ENCODE assay signal across 8 cellular contexts in the genomic region with DNA sequence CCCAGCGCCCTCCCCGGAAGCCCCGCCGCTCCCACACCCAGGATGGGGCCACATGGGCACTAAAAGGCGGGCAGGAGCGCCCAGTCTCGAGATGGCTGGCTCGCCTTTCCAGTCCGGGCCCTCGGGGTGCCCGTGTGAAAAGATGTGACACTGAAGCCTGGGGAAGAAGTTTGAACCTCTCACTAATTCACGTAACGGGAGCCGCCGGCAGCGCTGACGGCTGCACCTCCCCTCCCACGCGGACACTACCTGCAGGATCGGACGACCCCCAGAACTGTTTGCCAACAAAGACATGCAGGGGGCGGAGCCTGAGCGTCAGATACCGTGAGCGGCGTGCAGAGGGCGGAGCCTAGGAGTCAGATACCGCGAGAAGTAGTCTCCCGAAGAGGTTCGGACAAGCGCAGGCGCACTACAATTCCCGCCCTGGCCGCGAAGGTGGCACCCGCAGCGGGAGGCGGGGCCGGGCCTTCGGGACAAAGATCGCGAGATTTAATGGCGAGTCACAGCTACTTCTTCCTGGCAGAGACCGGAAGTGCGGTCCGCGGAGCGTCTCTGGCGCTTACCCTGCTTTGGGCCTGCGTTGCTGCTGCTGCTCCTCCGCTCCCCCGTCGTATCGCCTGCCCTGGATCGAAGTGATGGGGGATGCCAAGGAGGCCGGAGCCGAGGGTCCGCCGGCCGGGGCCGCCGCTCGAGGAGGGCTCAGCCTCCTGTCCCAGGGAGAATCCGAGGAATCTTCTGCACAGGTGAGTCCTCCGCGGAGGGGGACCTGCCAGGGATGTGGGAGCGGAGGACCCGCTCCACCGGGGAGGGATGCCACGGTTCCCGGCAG. TPM values are rescaled to one million over a fixed set of nuclear protein-coding genes. Genes with fewer than 3 reads are reported as not detected.
A peak's percentile ranks its signal among the peaks of the same experiment; 100 is the strongest.
DNase-seq lines count a peak whose midpoint lies in the region; ATAC-seq and TF ChIP-seq lines count a peak whose summit lies in the region.

A gene with protein sequence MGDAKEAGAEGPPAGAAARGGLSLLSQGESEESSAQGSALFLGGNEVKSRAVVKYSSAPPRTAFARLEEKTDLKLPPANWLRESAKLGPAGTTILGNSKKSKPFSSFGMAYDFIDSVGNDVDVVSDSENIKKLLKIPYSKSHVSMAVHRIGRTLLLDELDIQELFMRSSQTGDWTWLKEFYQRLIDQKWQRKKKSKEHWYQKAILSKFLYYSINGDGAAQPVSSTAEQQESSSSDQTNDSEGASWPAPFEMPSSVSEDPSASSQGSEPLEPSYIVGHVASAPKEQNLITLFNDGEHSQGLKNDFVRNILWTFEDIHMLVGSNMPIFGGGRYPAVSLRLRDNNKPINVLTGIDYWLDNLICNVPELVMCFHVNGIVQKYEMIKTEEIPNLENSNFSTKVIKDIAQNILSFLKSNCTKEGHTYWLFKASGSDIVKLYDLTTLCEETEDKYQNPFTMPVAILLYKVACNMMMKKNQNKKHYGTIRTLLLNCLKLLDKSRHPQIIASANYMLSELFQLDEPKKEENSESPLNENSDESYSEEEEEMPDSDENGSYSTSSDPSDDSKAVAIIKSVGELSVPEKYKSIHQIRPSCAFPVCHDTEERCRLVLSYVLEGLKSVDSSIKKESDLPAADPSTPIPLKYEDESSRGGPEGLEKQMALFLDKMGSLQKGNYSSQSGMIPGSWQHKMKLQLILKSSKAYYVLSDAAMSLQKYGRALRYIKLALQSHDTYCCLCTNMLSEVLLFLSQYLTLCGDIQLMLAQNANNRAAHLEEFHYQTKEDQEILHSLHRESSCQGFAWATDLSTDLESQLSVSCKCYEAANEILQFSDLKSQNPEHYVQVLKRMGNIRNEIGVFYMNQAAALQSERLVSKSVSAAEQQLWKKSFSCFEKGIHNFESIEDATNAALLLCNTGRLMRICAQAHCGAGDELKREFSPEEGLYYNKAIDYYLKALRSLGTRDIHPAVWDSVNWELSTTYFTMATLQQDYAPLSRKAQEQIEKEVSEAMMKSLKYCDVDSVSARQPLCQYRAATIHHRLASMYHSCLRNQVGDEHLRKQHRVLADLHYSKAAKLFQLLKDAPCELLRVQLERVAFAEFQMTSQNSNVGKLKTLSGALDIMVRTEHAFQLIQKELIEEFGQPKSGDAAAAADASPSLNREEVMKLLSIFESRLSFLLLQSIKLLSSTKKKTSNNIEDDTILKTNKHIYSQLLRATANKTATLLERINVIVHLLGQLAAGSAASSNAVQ (plus strand): TSS at position 537 of the 829 bp plus-strand sequence. CDS start 99 bp downstream, at position 636.

- no peaks in the 10 kb centered on the region for H3K36me3 ChIP-seq in GM06990 (ENCODE audit: control insufficient read depth, insufficient read depth, low read length)

- H3K27ac ChIP-seq in temporal lobe (ENCODE audit: low read depth, low read length) = peak within 1 kb of the TSS; percentile 82

- DNase-seq in GM06990 (ENCODE audit: extremely low read depth, insufficient read length) (peak; percentile 99), NCI-H1092 (lab: John Stamatoyannopoulos, UW) (peak; percentile 96), glomerular endothelial cell (ENCODE audit: extremely low read depth, low read depth, low spot score) (peak; percentile 90), occipital lobe (lab: John Stamatoyannopoulos, UW) (peak; percentile 97)

- peak; percentile 92 for ATAC-seq in HG02588 (IDR thresholded peaks at IDR 0.05; ENCODE audit: unreplicated experiment)
- peak; percentile 97 for ATAC-seq in SK-N-SH treated with all-trans-retinoic acid at 6 μM for 48 hours

- peak within 1 kb of the TSS; percentile 95 for H3K4me3 ChIP-seq in GM06990 (replicated peaks; ENCODE audit: low read depth, low read length)

- no peaks in the 10 kb centered on the region for H3K27me3 ChIP-seq in GM06990 (replicated peaks; ENCODE audit: control insufficient read depth, insufficient read depth, low read length)

- H3K27ac Mint-ChIP-seq in activated naive CD4-positive, alpha-beta T cell treated with anti-CD3 and anti-CD28 coated beads, Interleukin-2, amount 50 U/mL, for 24 hours = peak within 1 kb of the TSS; percentile 98

- peaks cover 33% of the 10 kb centered on the region for H3K4me1 Mint-ChIP-seq in activated naive CD4-positive, alpha-beta T cell treated with anti-CD3 and anti-CD28 coated beads, Interleukin-2, amount 50 U/mL, for 24 hours

- H3K9me3 Mint-ChIP-seq in activated naive CD4-positive, alpha-beta T cell treated with anti-CD3 and anti-CD28 coated beads, Interleukin-2, amount 50 U/mL, for 24 hours = no peaks in the 10 kb centered on the region

- no peaks in the 10 kb centered on the region for H3K27me3 Mint-ChIP-seq in activated naive CD4-positive, alpha-beta T cell treated with anti-CD3 and anti-CD28 coated beads, Interleukin-2, amount 50 U/mL, for 24 hours

- no peak for TF ChIP-seq CTCF in GM06990 (IDR thresholded peaks at IDR 0.05; ENCODE audit: insufficient read depth, low read length, poor library complexity, severe bottlenecking)

- H3K36me3 Mint-ChIP-seq in activated naive CD4-positive, alpha-beta T cell treated with anti-CD3 and anti-CD28 coated beads, Interleukin-2, amount 50 U/mL, for 24 hours = peaks cover 15% of the 10 kb centered on the region

- H3K4me3 Mint-ChIP-seq in activated naive CD4-positive, alpha-beta T cell treated with anti-CD3 and anti-CD28 coated beads, Interleukin-2, amount 50 U/mL, for 24 hours = peak within 1 kb of the TSS; percentile 99

TF ChIP-seq in SK-N-SH treated with all-trans-retinoic acid at 6 μM for 48 hours, 23 proteins besides CTCF, POLR2A, EP300 and RAD21:
- TF ChIP-seq GLIS3 (CRISPR knock-in tag; IDR thresholded peaks at IDR 0.05) = no peak
- TF ChIP-seq, protein P1, sequence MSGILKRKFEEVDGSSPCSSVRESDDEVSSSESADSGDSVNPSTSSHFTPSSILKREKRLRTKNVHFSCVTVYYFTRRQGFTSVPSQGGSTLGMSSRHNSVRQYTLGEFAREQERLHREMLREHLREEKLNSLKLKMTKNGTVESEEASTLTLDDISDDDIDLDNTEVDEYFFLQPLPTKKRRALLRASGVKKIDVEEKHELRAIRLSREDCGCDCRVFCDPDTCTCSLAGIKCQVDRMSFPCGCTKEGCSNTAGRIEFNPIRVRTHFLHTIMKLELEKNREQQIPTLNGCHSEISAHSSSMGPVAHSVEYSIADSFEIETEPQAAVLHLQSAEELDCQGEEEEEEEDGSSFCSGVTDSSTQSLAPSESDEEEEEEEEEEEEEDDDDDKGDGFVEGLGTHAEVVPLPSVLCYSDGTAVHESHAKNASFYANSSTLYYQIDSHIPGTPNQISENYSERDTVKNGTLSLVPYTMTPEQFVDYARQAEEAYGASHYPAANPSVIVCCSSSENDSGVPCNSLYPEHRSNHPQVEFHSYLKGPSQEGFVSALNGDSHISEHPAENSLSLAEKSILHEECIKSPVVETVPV (CRISPR knock-in tag; IDR thresholded peaks at IDR 0.05) = no peak
- TF ChIP-seq CSDC2 (CRISPR knock-in tag; IDR thresholded peaks at IDR 0.05) = no peak
- no peak for TF ChIP-seq ZFP30 (CRISPR knock-in tag; IDR thresholded peaks at IDR 0.05)
- no peak for TF ChIP-seq ZFP3 (CRISPR knock-in tag; IDR thresholded peaks at IDR 0.05)
- TF ChIP-seq PPARA (CRISPR knock-in tag; IDR thresholded peaks at IDR 0.05; ENCODE audit: borderline replicate concordance) = no peak
- no peak for TF ChIP-seq BACH2 (CRISPR knock-in tag; IDR thresholded peaks at IDR 0.05; ENCODE audit: borderline replicate concordance)

RNA-seq across cellular contexts. Expression of the gene that starts here (rescaled TPM):
- total RNA-seq in glomerular endothelial cell = 11.9 and 13.0 TPM in 2 replicates
- total RNA-seq in occipital lobe = 51.9 TPM
- 32.9 TPM for total RNA-seq in temporal lobe

Comparison
In these comparisons a context has a peak if more than half of its experiments do, and no peak if none do; other contexts are left out.
1. Peak in every context shown above with its lines: DNase-seq, ATAC-seq, H3K4me3 ChIP-seq and H3K27ac ChIP-seq.